In genomic region chr13:37736040-37736439, GRCh38 we compare ENCODE assay signal across 1 cellular context.
TF ChIP-seq lines count a peak whose summit lies in the region.

No MANE protein-coding gene starts in this region.

TF ChIP-seq in WTC11, 78 proteins besides CTCF, POLR2A, EP300 and RAD21 (continued from another document):
- TF ChIP-seq TCF7 (CRISPR knock-in tag; IDR thresholded peaks at IDR 0.05; ENCODE audit: low read depth) (no peak), NR3C1 (CRISPR knock-in tag; conservative IDR thresholded peaks at IDR 0.05; ENCODE audit: low read depth) (no peak), ZSCAN18 (CRISPR knock-in tag; IDR thresholded peaks at IDR 0.05) (no peak), AFF4 (CRISPR knock-in tag; IDR thresholded peaks at IDR 0.05; ENCODE audit: borderline replicate concordance) (no peak), CREB1 (CRISPR knock-in tag; IDR thresholded peaks at IDR 0.05) (no peak), SMAD3 (CRISPR knock-in tag; IDR thresholded peaks at IDR 0.05; ENCODE audit: borderline replicate concordance) (no peak), RELA (CRISPR knock-in tag; IDR thresholded peaks at IDR 0.05; ENCODE audit: borderline replicate concordance) (no peak), ZNF317 (CRISPR knock-in tag; IDR thresholded peaks at IDR 0.05; ENCODE audit: borderline replicate concordance, low read depth) (no peak), ZNF219 (CRISPR knock-in tag; IDR thresholded peaks at IDR 0.05; ENCODE audit: borderline replicate concordance) (no peak)
TF ChIP-seq in WTC11: peak in this region for 0.
